12 cellular contexts compared by ENCODE assay signal in genomic region chr2:237501892-237502513, GRCh38. TPM values are rescaled to one million over a fixed set of nuclear protein-coding genes. Genes with fewer than 3 reads are reported as not detected.
A peak's percentile ranks its signal among the peaks of the same experiment; 100 is the strongest.
DNase-seq lines count a peak whose midpoint lies in the region; ATAC-seq, FAIRE-seq and TF ChIP-seq lines count a peak whose summit lies in the region.
"Had no signal": no experiment of that assay in that cellular context is flagged by ENCODE, and none has a peak within 500 bp of the region (broad histone marks: within the 10 kb centered on the region; RNA-seq: fewer than 3 reads in every experiment).

No MANE protein-coding gene starts in this region.

- peak overlapping the region; percentile 55 for H3K9ac ChIP-seq in HCT116 (ENCODE audit: low read length)

- H3K9me3 ChIP-seq in HCT116 (ENCODE audit: control insufficient read depth in 1 of 2, insufficient read depth in 1 of 2, low read depth in 1 of 2, low read length in 2 of 2): no peaks in the 10 kb centered on the region
- H3K9me3 ChIP-seq in left lung: no peaks in the 10 kb centered on the region
- no peaks in the 10 kb centered on the region for H3K9me3 ChIP-seq in stomach

- TF ChIP-seq CTCF in HCT116 (IDR thresholded peaks at IDR 0.05 in 2 of 3, conservative IDR thresholded peaks at IDR 0.05 in 1 of 3; ENCODE audit: borderline replicate concordance in 1 of 3, insufficient read depth in 1 of 3, low read depth in 2 of 3, low read length in 2 of 3): no peak
- TF ChIP-seq CTCF in brain microvascular endothelial cell (IDR thresholded peaks at IDR 0.05; ENCODE audit: low read depth, low read length, missing control alignments): peak; percentile 17
- no peak for TF ChIP-seq CTCF in left lung (IDR thresholded peaks at IDR 0.05)
- no peak for TF ChIP-seq CTCF in stomach (IDR thresholded peaks at IDR 0.05)
- no peak for TF ChIP-seq CTCF in D721Med (IDR thresholded peaks at IDR 0.05; ENCODE audit: insufficient read depth, missing control alignments)

- H3K27me3 ChIP-seq in HCT116 (ENCODE audit: insufficient read depth, low read length): no peaks in the 10 kb centered on the region
- H3K27me3 ChIP-seq in brain microvascular endothelial cell (replicated peaks): no peaks in the 10 kb centered on the region
- H3K27me3 ChIP-seq in left lung: peaks cover 0 to 4% of the 10 kb centered on the region in 2 donors
- H3K27me3 ChIP-seq in stomach: peaks cover 0 to 5% (median 0%) of the 10 kb centered on the region in 3 donors

- no TSS peak for BruUV-seq in HCT116 (replicated peaks; lab: Mats Ljungman, UMichigan)

- no peaks in the 10 kb centered on the region for H3K9me2 ChIP-seq in HCT116 (ENCODE audit: insufficient read depth)

- H3K4me2 ChIP-seq in HCT116 (ENCODE audit: low read length): peak overlapping the region; percentile 68

- intact Hi-C loops in HCT116 (cut with micrococcal nuclease) (no loop called here), left lung (cut with DNase I) (no loop called here), stomach (cut with DNase I; ENCODE audit: low total_unique reads) (no loop called here)

- DNase-seq in HCT116 (ENCODE audit: low read depth, low spot score) (no peak), brain microvascular endothelial cell (no peak), left lung (no peak), stomach (no peak), NCI-H748 (lab: John Stamatoyannopoulos, UW; ENCODE audit: unreplicated experiment) (no peak), D721Med (ENCODE audit: insufficient read length, low spot score) (no peak), HEK293T (ENCODE audit: extremely low spot score) (no peak)
- DNase-seq in activated T-cell treated with anti-CD3 and anti-CD28 coated beads, Interleukin-2, amount 50 U/mL, for 1 hour: no peak
- DNase-seq: activated CD4-positive, alpha-beta T cell treated with anti-CD3 and anti-CD28 coated beads, Interleukin-2, amount 50 U/mL, for 1 hour; CD8-positive, alpha-beta memory T cell; T-helper 17 cell had no signal

- TF ChIP-seq EP300 in stomach (IDR thresholded peaks at IDR 0.05): no peak

- RAD21 ChIA-PET in HCT116 (lab: Charles Lee; ENCODE audit: low non-redundant PET in 1 of 2, low total read pairs in 2 of 2, uncharacterized antibody in 2 of 2, unreplicated experiment in 2 of 2): no interaction called here

- in situ Hi-C loops in brain microvascular endothelial cell (cut with HindIII; ENCODE audit: low pct_ligation_motif_present, low sequenced_read_pairs): no loop called here

- H3K27ac ChIP-seq in HCT116 (ENCODE audit: low read depth, low read length) (peak overlapping the region; percentile 88), brain microvascular endothelial cell (peak overlapping the region; percentile 98), left lung (peak overlapping the region; percentile 48 to 76), stomach (peak overlapping the region; percentile 75 to 94 (median 86))

- TF ChIP-seq RAD21 in HCT116 (IDR thresholded peaks at IDR 0.05; ENCODE audit: low read depth): no peak

- H3K4me1 ChIP-seq in HCT116 (ENCODE audit: control insufficient read depth in 1 of 2, insufficient read depth in 2 of 2, low read length in 2 of 2) (peaks cover 38 to 80% of the 10 kb centered on the region in 2 experiments), left lung (peaks cover 17 to 20% of the 10 kb centered on the region in 2 donors), stomach (peaks cover 36 to 68% (median 65%) of the 10 kb centered on the region in 4 donors)

- H3K36me3 ChIP-seq in HCT116 (ENCODE audit: control insufficient read depth in 1 of 2, insufficient read depth in 2 of 2, low read length in 2 of 2): peaks cover 0 to 22% of the 10 kb centered on the region in 2 experiments; a peak in 2 of 4 replicates
- peaks cover 68% of the 10 kb centered on the region for H3K36me3 ChIP-seq in brain microvascular endothelial cell (replicated peaks)
- peaks cover 0 to 9% of the 10 kb centered on the region in 2 donors for H3K36me3 ChIP-seq in left lung
- H3K36me3 ChIP-seq in stomach: peaks cover 0 to 46% (median 23%) of the 10 kb centered on the region in 4 donors

- no peak for TF ChIP-seq POLR2A in HCT116 (IDR thresholded peaks at IDR 0.05; ENCODE audit: borderline replicate concordance, extremely low read depth, insufficient read depth, insufficient read length)
- TF ChIP-seq POLR2A in stomach (IDR thresholded peaks at IDR 0.05): no peak

- ATAC-seq in HCT116 (no peak), left lung (peak; percentile 77)
- ATAC-seq: activated T-helper 17 cell treated with anti-CD3 and anti-CD28 coated beads, Interleukin-2, amount 50 U/mL, for 72 hours; T-helper 17 cell had no signal

- WGBS in stomach, 5 donors: 38 to 72% (median 49%) methylated on average over 2 of the region's 2 CpGs

- POLR2A ChIA-PET in HCT116 (lab: Charles Lee): interaction anchor here (0.6 to 1.0 kb wide), 2 partner anchors 15 to 92 kb away, joined by 3 read pairs; partner anchors contain the start of gene MLPH
- POLR2A ChIA-PET in HEK293T (lab: Yijun Ruan, JAX): no interaction called here

- H3K4me3 ChIP-seq in HCT116 (replicated peaks in 1 of 2; ENCODE audit: low read depth in 1 of 2, low read length in 2 of 2) (peak overlapping the region in 1 of 2 experiments; percentile 31; a peak in 2 of 4 replicates), brain microvascular endothelial cell (ENCODE audit: low read depth, low read length) (no peak overlapping the region), left lung (no peak overlapping the region), stomach (no peak overlapping the region)

- peaks cover 62% of the 10 kb centered on the region for H3K79me2 ChIP-seq in HCT116 (ENCODE audit: insufficient read depth, low read length)

- CTCF ChIA-PET in HCT116 (lab: Charles Lee) (interaction anchor here (0.8 to 4.6 kb wide), 6 partner anchors 8 to 70 kb away, joined by 3 to 38 read pairs (median 6); no protein-coding TSS in a partner anchor), HEK293T (lab: Yijun Ruan, JAX) (interaction anchor here (0.8 kb wide), 1 partner anchor 70 kb away, joined by 3 read pairs; no protein-coding TSS in a partner anchor)

- no peaks in the 10 kb centered on the region for H4K20me1 ChIP-seq in HCT116 (ENCODE audit: insufficient read depth)

- no peak overlapping the region for H2AFZ ChIP-seq in HCT116 (ENCODE audit: low read depth, low read length, poor library complexity, severe bottlenecking)

- FAIRE-seq in D721Med (lab: Jason Lieb, UNC): no peak

TF ChIP-seq in HCT116, 20 proteins besides CTCF, POLR2A, EP300 and RAD21:
- TF ChIP-seq ELF1 (IDR thresholded peaks at IDR 0.05; ENCODE audit: borderline replicate concordance, low read depth): no peak
- TF ChIP-seq CBX3 (IDR thresholded peaks at IDR 0.05; ENCODE audit: low read depth): no peak
- 0 out of 2 replicates have a peak, but pooled peaks have one; percentile 17 for TF ChIP-seq SP1 (IDR thresholded peaks at IDR 0.05; ENCODE audit: low read depth)

TF ChIP-seq in HEK293T, 16 proteins besides CTCF, POLR2A, EP300 and RAD21:
- TF ChIP-seq NFRKB (IDR thresholded peaks at IDR 0.05): no peak
- TF ChIP-seq FOXA1 (IDR thresholded peaks at IDR 0.05): no peak
- TF ChIP-seq SUZ12 (IDR thresholded peaks at IDR 0.05): no peak
- TF ChIP-seq LEF1 (IDR thresholded peaks at IDR 0.05; ENCODE audit: borderline replicate concordance): no peak
- TF ChIP-seq, protein P1, sequence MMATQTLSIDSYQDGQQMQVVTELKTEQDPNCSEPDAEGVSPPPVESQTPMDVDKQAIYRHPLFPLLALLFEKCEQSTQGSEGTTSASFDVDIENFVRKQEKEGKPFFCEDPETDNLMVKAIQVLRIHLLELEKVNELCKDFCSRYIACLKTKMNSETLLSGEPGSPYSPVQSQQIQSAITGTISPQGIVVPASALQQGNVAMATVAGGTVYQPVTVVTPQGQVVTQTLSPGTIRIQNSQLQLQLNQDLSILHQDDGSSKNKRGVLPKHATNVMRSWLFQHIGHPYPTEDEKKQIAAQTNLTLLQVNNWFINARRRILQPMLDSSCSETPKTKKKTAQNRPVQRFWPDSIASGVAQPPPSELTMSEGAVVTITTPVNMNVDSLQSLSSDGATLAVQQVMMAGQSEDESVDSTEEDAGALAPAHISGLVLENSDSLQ (IDR thresholded peaks at IDR 0.05): no peak
- TF ChIP-seq SP1 (IDR thresholded peaks at IDR 0.05): no peak
- no peak for TF ChIP-seq CTBP1 (IDR thresholded peaks at IDR 0.05; ENCODE audit: borderline replicate concordance)
- no peak for TF ChIP-seq ZNF384 (IDR thresholded peaks at IDR 0.05)
TF ChIP-seq in HEK293T: peak in this region for 0.

RNA-seq across cellular contexts. Expression of gene MLPH, which starts 15.0 kb away (rescaled TPM):
- total RNA-seq in HCT116 (2021; ENCODE audit: unreplicated experiment) (81.4 TPM), left lung (100 to 1,000 TPM; 244 to 296 TPM), stomach (100 to 1,000 TPM; 182 to 657 (median 436) TPM)
- polyA plus RNA-seq in HCT116 (2012): 104 and 111 TPM in 2 replicates
- 100 to 1,000 TPM in 1 of 3 donors, 10 to 100 TPM in 2; 61.3 to 308 (median 72.6) TPM for polyA plus RNA-seq in stomach
- total RNA-seq: activated T-helper 17 cell treated with anti-CD3 and anti-CD28 coated beads, Interleukin-2, amount 50 U/mL, for 72 hours; CD8-positive, alpha-beta memory T cell; T-helper 17 cell had no signal
- polyA plus RNA-seq: CD8-positive, alpha-beta memory T cell had no signal
